In the genomic region with DNA sequence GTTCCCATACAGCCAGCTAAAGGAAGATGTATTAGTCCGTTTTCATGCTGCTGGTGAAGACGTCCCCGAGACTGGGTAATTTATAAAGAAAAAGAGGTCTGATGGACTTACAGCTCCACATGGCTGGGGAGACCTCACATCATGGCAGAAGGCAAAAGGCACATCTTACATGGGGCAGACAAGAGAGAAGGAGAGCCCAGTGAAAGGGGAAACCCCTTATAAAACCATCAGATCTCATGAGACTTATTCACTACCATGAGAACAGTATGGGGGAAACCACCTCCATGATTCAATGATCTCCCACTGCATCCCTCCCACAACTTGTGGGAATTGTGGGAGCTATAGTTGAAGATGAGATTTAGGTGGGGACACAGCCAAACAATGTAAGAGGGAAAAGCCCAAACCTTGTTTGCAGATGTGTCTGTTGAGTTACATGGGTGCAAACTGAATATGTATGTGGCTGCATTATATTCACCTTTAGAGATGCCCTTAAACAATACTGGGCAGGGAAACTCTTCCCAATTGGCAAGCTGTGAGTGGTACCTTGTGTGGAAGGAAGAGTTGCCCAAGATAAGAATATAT, we compare ENCODE assay signal across 1 cellular context.
TF ChIP-seq lines count a peak whose summit lies in the region.

No MANE protein-coding gene starts in this region.

TF ChIP-seq in GM12878, 131 proteins besides CTCF, POLR2A, EP300 and RAD21:
- TF ChIP-seq MTA2 (IDR thresholded peaks at IDR 0.05; ENCODE audit: low read depth) = no peak
- peak; percentile 35 for TF ChIP-seq MEF2B (IDR thresholded peaks at IDR 0.05; ENCODE audit: partially characterized antibody, poor library complexity, severe bottlenecking)
- TF ChIP-seq RELA (IDR thresholded peaks at IDR 0.05; ENCODE audit: borderline replicate concordance, partially characterized antibody) = no peak
- no peak for TF ChIP-seq NR2C1 (IDR thresholded peaks at IDR 0.05)
- no peak for TF ChIP-seq NBN (IDR thresholded peaks at IDR 0.05)
- TF ChIP-seq MYB (IDR thresholded peaks at IDR 0.05; ENCODE audit: borderline replicate concordance, low read depth, low read length) = no peak
